ENCODE assay signal across 8 cellular contexts in the genomic region with DNA sequence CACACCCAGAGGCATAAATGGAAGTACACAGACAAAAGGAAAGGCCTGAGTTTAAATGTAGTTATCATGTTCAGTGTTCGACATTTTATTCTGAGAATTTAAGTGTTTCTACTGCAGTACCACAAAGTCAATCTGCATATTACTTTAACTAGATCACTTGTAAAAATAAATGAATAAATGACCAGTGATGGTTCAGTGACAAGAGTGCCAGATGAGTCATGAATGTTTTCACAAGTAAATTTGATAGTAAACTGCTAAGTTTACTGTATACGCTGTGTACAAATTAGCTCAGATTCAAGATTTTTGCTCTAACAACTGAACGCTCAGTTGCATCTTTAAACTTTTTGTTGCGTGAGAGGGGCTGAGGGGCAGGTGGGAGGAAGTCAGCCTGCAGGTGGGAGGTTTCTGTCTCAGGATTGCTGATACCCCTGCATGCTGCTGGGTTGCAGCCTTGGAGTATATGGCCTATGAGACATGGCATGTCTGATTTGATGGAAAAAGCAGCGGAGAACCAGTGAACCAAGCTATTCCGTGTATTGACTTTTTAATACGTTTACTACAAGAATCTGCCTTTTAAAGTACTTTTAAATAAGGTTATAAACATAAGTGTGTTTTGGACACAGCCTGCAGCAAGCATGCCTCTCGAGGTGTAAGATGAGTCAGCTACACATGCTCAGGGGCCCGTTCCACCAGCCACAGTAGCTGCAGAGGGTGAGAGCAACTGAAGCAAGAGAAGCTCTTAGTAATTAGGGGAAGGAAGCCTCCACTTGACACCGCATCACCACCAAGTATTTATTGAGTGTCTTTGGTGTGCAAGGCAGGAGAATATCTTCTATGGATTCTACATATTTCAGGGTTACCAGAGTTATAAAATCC.
DNase-seq lines count a peak whose midpoint lies in the region; ATAC-seq, FAIRE-seq and TF ChIP-seq lines count a peak whose summit lies in the region.

No MANE protein-coding gene starts in this region.

- WGBS in endodermal cell (ENCODE audit: insufficient coverage in 1 of 2, insufficient read length in 1 of 2), 2 experiments: 91 to 94% methylated on average over 3 to 10 of the region's 10 CpGs

- H3K36me3 Mint-ChIP-seq in CD4-positive, CD25-positive, alpha-beta regulatory T cell: no peaks in the 10 kb centered on the region
- H3K36me3 Mint-ChIP-seq in endodermal cell (ENCODE audit: low read depth): no peaks in the 10 kb centered on the region
- no peaks in the 10 kb centered on the region for H3K36me3 Mint-ChIP-seq in activated CD4-positive, alpha-beta memory T cell treated with anti-CD3 and anti-CD28 coated beads for 36 hours

- no peaks in the 10 kb centered on the region for H3K9me3 Mint-ChIP-seq in CD4-positive, CD25-positive, alpha-beta regulatory T cell
- no peaks in the 10 kb centered on the region for H3K9me3 Mint-ChIP-seq in endodermal cell
- no peaks in the 10 kb centered on the region for H3K9me3 Mint-ChIP-seq in activated CD4-positive, alpha-beta memory T cell treated with anti-CD3 and anti-CD28 coated beads for 36 hours

- ATAC-seq in CD4-positive, CD25-positive, alpha-beta regulatory T cell (ENCODE audit: low read depth in 2 of 2): peak; percentile 61 to 74
- peak; percentile 58 for ATAC-seq in GM19467 (IDR thresholded peaks at IDR 0.05; ENCODE audit: unreplicated experiment)
- ATAC-seq in HG03565 (IDR thresholded peaks at IDR 0.05; ENCODE audit: unreplicated experiment): peak; percentile 88

- H3K27ac Mint-ChIP-seq in CD4-positive, CD25-positive, alpha-beta regulatory T cell: peak overlapping the region in 2 of 3 donors; percentile 55 to 91
- no peak overlapping the region for H3K27ac Mint-ChIP-seq in endodermal cell
- H3K27ac Mint-ChIP-seq in activated CD4-positive, alpha-beta memory T cell treated with anti-CD3 and anti-CD28 coated beads for 36 hours: no peak overlapping the region

- H3K36me3 ChIP-seq in CD4-positive, CD25-positive, alpha-beta regulatory T cell (ENCODE audit: control insufficient read depth, insufficient read depth, low read length): no peaks in the 10 kb centered on the region
- no peaks in the 10 kb centered on the region for H3K36me3 ChIP-seq in endodermal cell (ENCODE audit: control insufficient read depth, insufficient read depth, low read length)
- no peaks in the 10 kb centered on the region for H3K36me3 ChIP-seq in BE2C

- no peaks in the 10 kb centered on the region for H3K9me3 ChIP-seq in CD4-positive, CD25-positive, alpha-beta regulatory T cell (ENCODE audit: control insufficient read depth in 2 of 2, low read length in 2 of 2)
- H3K9me3 ChIP-seq in endodermal cell (ENCODE audit: control insufficient read depth, low read length) (no peaks in the 10 kb centered on the region), BE2C (no peaks in the 10 kb centered on the region)

- peak in 2 of 3 donors; percentile 9 to 11 for DNase-seq in CD4-positive, CD25-positive, alpha-beta regulatory T cell
- DNase-seq in endodermal cell: peak; percentile 66
- peak; percentile 25 for DNase-seq in urothelium cell line (ENCODE audit: low spot score)
- DNase-seq in frontal cortex (ENCODE audit: low spot score in 2 of 2): no peak
- no peak for DNase-seq in BE2C
- DNase-seq in activated CD4-positive, alpha-beta memory T cell treated with anti-CD3 and anti-CD28 coated beads for 36 hours: no peak

- CTCF ChIA-PET in activated CD4-positive, alpha-beta memory T cell treated with anti-CD3 and anti-CD28 coated beads for 36 hours (lab: Charles Lee): interaction anchor here (1.3 kb wide), 1 partner anchor 33 kb away, joined by 3 read pairs; no protein-coding TSS in a partner anchor

- FAIRE-seq in urothelium cell line (lab: Jason Lieb, UNC) (no peak), frontal cortex (lab: Jason Lieb, UNC) (no peak)

- H3K27me3 Mint-ChIP-seq in CD4-positive, CD25-positive, alpha-beta regulatory T cell: no peaks in the 10 kb centered on the region
- H3K27me3 Mint-ChIP-seq in endodermal cell (ENCODE audit: insufficient read depth): no peaks in the 10 kb centered on the region
- H3K27me3 Mint-ChIP-seq in activated CD4-positive, alpha-beta memory T cell treated with anti-CD3 and anti-CD28 coated beads for 36 hours: peaks cover 2% of the 10 kb centered on the region

- POLR2A ChIA-PET in activated CD4-positive, alpha-beta memory T cell treated with anti-CD3 and anti-CD28 coated beads for 36 hours (lab: Charles Lee): no interaction called here

- H3K27ac ChIP-seq in CD4-positive, CD25-positive, alpha-beta regulatory T cell (ENCODE audit: insufficient read depth, low read length, poor library complexity, severe bottlenecking): peak overlapping the region; percentile 34
- H3K27ac ChIP-seq in endodermal cell (ENCODE audit: low read depth, low read length): no peak overlapping the region

- TF ChIP-seq CTCF in endodermal cell (conservative IDR thresholded peaks at IDR 0.05) (no peak), BE2C (IDR thresholded peaks at IDR 0.05; ENCODE audit: low read depth, low read length) (no peak)

- H3K4me1 ChIP-seq in CD4-positive, CD25-positive, alpha-beta regulatory T cell (ENCODE audit: control insufficient read depth, insufficient read depth, low read length, poor library complexity, severe bottlenecking): peaks cover 7% of the 10 kb centered on the region
- H3K4me1 ChIP-seq in endodermal cell (ENCODE audit: control insufficient read depth, insufficient read depth, low read length) (no peaks in the 10 kb centered on the region), BE2C (no peaks in the 10 kb centered on the region)

- peak overlapping the region in 1 of 4 donors; percentile 20 for H3K4me3 Mint-ChIP-seq in CD4-positive, CD25-positive, alpha-beta regulatory T cell
- H3K4me3 Mint-ChIP-seq in endodermal cell: no peak overlapping the region
- no peak overlapping the region for H3K4me3 Mint-ChIP-seq in activated CD4-positive, alpha-beta memory T cell treated with anti-CD3 and anti-CD28 coated beads for 36 hours

- H3K4me1 Mint-ChIP-seq in CD4-positive, CD25-positive, alpha-beta regulatory T cell: peaks cover 0 to 21% (median 6%) of the 10 kb centered on the region in 4 donors
- peaks cover 22% of the 10 kb centered on the region for H3K4me1 Mint-ChIP-seq in endodermal cell
- H3K4me1 Mint-ChIP-seq in activated CD4-positive, alpha-beta memory T cell treated with anti-CD3 and anti-CD28 coated beads for 36 hours (ENCODE audit: low read depth): no peaks in the 10 kb centered on the region

- no peak overlapping the region for H3K4me3 ChIP-seq in CD4-positive, CD25-positive, alpha-beta regulatory T cell (ENCODE audit: low read depth, low read length)
- H3K4me3 ChIP-seq in endodermal cell (ENCODE audit: low read length) (no peak overlapping the region), BE2C (ENCODE audit: low read depth, low read length) (no peak overlapping the region)

- H3K9ac ChIP-seq in endodermal cell (ENCODE audit: extremely low read depth, low read length, poor library complexity, severe bottlenecking): no peak overlapping the region

- no peaks in the 10 kb centered on the region for H3K27me3 ChIP-seq in CD4-positive, CD25-positive, alpha-beta regulatory T cell (ENCODE audit: control insufficient read depth, insufficient read depth, low read length)
- H3K27me3 ChIP-seq in endodermal cell (ENCODE audit: control insufficient read depth, insufficient read depth, low read length, poor library complexity, severe bottlenecking): no peaks in the 10 kb centered on the region
- H3K27me3 ChIP-seq in BE2C: no peaks in the 10 kb centered on the region

- intact Hi-C loops in activated CD4-positive, alpha-beta memory T cell treated with anti-CD3 and anti-CD28 coated beads for 36 hours (cut with micrococcal nuclease): no loop called here

Comparison
In these comparisons a context has a peak if more than half of its experiments do, and no peak if none do; other contexts are left out.
1. DNase-seq: peak in CD4-positive, CD25-positive, alpha-beta regulatory T cell (2 of 3), endodermal cell (single experiment) and urothelium cell line (single experiment); none in frontal cortex (0 of 2), BE2C (single experiment) and activated CD4-positive, alpha-beta memory T cell treated with anti-CD3 and anti-CD28 coated beads for 36 hours (single experiment).
2. H3K27ac Mint-ChIP-seq: peak in CD4-positive, CD25-positive, alpha-beta regulatory T cell (2 of 3); none in endodermal cell (single experiment) and activated CD4-positive, alpha-beta memory T cell treated with anti-CD3 and anti-CD28 coated beads for 36 hours (single experiment).
3. Peak in every context shown above with its lines, with median percentiles within 50 percentile points of each other: ATAC-seq.